Comparison of ENCODE assay signal across 10 cellular contexts in genomic region chr2:239225456-239225855, GRCh38.
DNase-seq lines count a peak whose midpoint lies in the region; ATAC-seq and TF ChIP-seq lines count a peak whose summit lies in the region.
"Had no signal": no experiment of that assay in that cellular context is flagged by ENCODE, and none has a peak within 500 bp of the region (broad histone marks: within the 10 kb centered on the region; RNA-seq: fewer than 3 reads in every experiment).

No MANE protein-coding gene starts in this region.

- peak overlapping the region; percentile 76 for H3K4me2 ChIP-seq in osteoblast (ENCODE audit: insufficient read depth, low read length)

- peak overlapping the region; percentile 88 for H3K27ac ChIP-seq in osteoblast (ENCODE audit: low read depth, low read length)
- H3K27ac ChIP-seq: parathyroid adenoma had no signal

- TF ChIP-seq CTCF in AG10803 (conservative IDR thresholded peaks at IDR 0.05; ENCODE audit: low read length) = no peak
- TF ChIP-seq CTCF in osteoblast (IDR thresholded peaks at IDR 0.05; ENCODE audit: extremely low read depth, low read depth, low read length) = no peak

- ATAC-seq in effector memory CD8-positive, alpha-beta T cell (replicated peaks) = no peak
- ATAC-seq in GM18520 (IDR thresholded peaks at IDR 0.05; ENCODE audit: unreplicated experiment) = no peak

- no peaks in the 10 kb centered on the region for H3K27me3 Mint-ChIP-seq in effector memory CD8-positive, alpha-beta T cell

- H2AFZ ChIP-seq in osteoblast (ENCODE audit: low read length) = peak overlapping the region; percentile 62
- H2AFZ ChIP-seq: parathyroid adenoma had no signal

- no peaks in the 10 kb centered on the region for H3K36me3 ChIP-seq in osteoblast (ENCODE audit: insufficient read depth, low read length)

- no peaks in the 10 kb centered on the region for H3K36me3 Mint-ChIP-seq in effector memory CD8-positive, alpha-beta T cell (ENCODE audit: insufficient read depth)

- H3K79me2 ChIP-seq in osteoblast (ENCODE audit: insufficient read depth, low read length) = peaks cover 17% of the 10 kb centered on the region

- H3K4me1 Mint-ChIP-seq in effector memory CD8-positive, alpha-beta T cell (ENCODE audit: low read depth in 2 of 2) = peaks cover 58 to 72% of the 10 kb centered on the region in 2 donors

- H3K9me3 Mint-ChIP-seq in effector memory CD8-positive, alpha-beta T cell = no peaks in the 10 kb centered on the region

- H3K4me3 ChIP-seq in AG10803 (ENCODE audit: low read length) (peak overlapping the region; percentile 20; the same call in 1 of the 2 replicates), osteoblast (ENCODE audit: insufficient read depth, low read length) (no peak overlapping the region)

- peak overlapping the region; percentile 39 to 81 for H3K27ac Mint-ChIP-seq in effector memory CD8-positive, alpha-beta T cell

- H3K4me1 ChIP-seq in osteoblast (ENCODE audit: insufficient read depth, low read length) = peaks cover 54% of the 10 kb centered on the region

- H4K20me1 ChIP-seq in osteoblast (ENCODE audit: insufficient read depth, low read length) = no peaks in the 10 kb centered on the region

- no peaks in the 10 kb centered on the region for H3K9me3 ChIP-seq in osteoblast (ENCODE audit: low read depth, low read length)

- no peak overlapping the region for H3K4me3 Mint-ChIP-seq in effector memory CD8-positive, alpha-beta T cell

- DNase-seq in AG10803 (ENCODE audit: low read depth) = no peak
- peak; percentile 61 for DNase-seq in NCI-H146 treated with DMSO at 0.1 percent for 48 hours (lab: John Stamatoyannopoulos, UW; ENCODE audit: unreplicated experiment)
- no peak for DNase-seq in effector memory CD8-positive, alpha-beta T cell
- no peak for DNase-seq in osteoblast (ENCODE audit: insufficient read length, low spot score, missing footprints)
- no peak for DNase-seq in NOMO-1 (lab: John Stamatoyannopoulos, UW; ENCODE audit: unreplicated experiment in 2 of 2)
- DNase-seq in DMS153 treated with DMSO at 0.1 percent for 48 hours (lab: John Stamatoyannopoulos, UW; ENCODE audit: unreplicated experiment) = no peak
- DNase-seq in epidermal melanocyte (ENCODE audit: insufficient read length, low spot score) = no peak
- DNase-seq: activated naive CD4-positive, alpha-beta T cell treated with anti-CD3 and anti-CD28 coated beads, Interleukin-2, amount 50 U/mL, for 16 hours had no signal

- H3K27me3 ChIP-seq in osteoblast (ENCODE audit: insufficient read depth, low read length) = no peaks in the 10 kb centered on the region
